In genomic region chr1:75152092-75152491, GRCh38 we compare ENCODE assay signal across 28 cellular contexts. TPM values are rescaled to one million over a fixed set of nuclear protein-coding genes. Genes with fewer than 3 reads are reported as not detected.
"Had no signal": no experiment of that assay in that cellular context is flagged by ENCODE, and none has a peak within 500 bp of the region (broad histone marks: within the 10 kb centered on the region; RNA-seq: fewer than 3 reads in every experiment).

No MANE protein-coding gene starts in this region.

- H3K9me3 ChIP-seq: stomach, suprapubic skin, testis, thoracic aorta, thyroid gland, tibial artery, tibial nerve, transverse colon, upper lobe of left lung, upper lobe of right lung, uterus, vagina had no signal

- ATAC-seq: stimulated activated effector memory CD8-positive, alpha-beta T cell treated with anti-CD3 and anti-CD28 coated beads, Interleukin-12 subunit alpha, Interleukin-12 subunit beta, amount 100 ng/mL, for 72 hours; stimulated activated memory B cell treated with anti-CD40 and anti-IgM and Interleukin-4, amounts not matched to agents 10 μg/mL and 1 μg/mL and 100 μg/mL, for 72 hours; stimulated activated naive B cell treated with anti-CD40 and anti-IgM and Interleukin-4, amounts not matched to agents 10 μg/mL and 1 μg/mL and 100 μg/mL, for 72 hours; stimulated activated naive CD8-positive, alpha-beta T cell treated with anti-CD3 and anti-CD28 coated beads, Interleukin-15, amount 100 ng/mL, for 72 hours; stimulated activated naive CD8-positive, alpha-beta T cell treated with anti-CD3 and anti-CD28 coated beads, Interleukin-15, Interleukin-2, amounts not matched to agents 100 U/mL and 50 U/mL, for 24 hours; upper lobe of right lung had no signal

- H3K4me1 ChIP-seq: stomach, suprapubic skin, testis, thyroid gland, tibial artery, tibial nerve, transverse colon, upper lobe of left lung, upper lobe of right lung, uterus, vagina had no signal

- H3K27ac ChIP-seq: stomach, suprapubic skin, testis, thoracic aorta, thyroid gland, tibial artery, tibial nerve, transverse colon, upper lobe of left lung, upper lobe of right lung, uterus, vagina had no signal

- H3K4me3 ChIP-seq: stomach, suprapubic skin, testis, thoracic aorta, thyroid gland, tibial artery, tibial nerve, transverse colon, upper lobe of left lung, upper lobe of right lung, uterus, vagina had no signal

- H3K36me3 ChIP-seq: stomach, suprapubic skin, thoracic aorta, thyroid gland, tibial artery, tibial nerve, transverse colon, upper lobe of left lung, upper lobe of right lung, uterus, vagina had no signal

- DNase-seq: stimulated activated CD4-positive, alpha-beta T cell treated with anti-CD3 and anti-CD28 coated beads, Interleukin-2, amount 100 ng/mL, for 48 hours; stimulated activated CD4-positive, alpha-beta T cell treated with anti-CD3 and anti-CD28 coated beads, Interleukin-4, amount 100 ng/mL, for 1 hour; stimulated activated CD4-positive, alpha-beta T cell treated with anti-CD3 and anti-CD28 coated beads, Interleukin-4, amount 100 ng/mL, for 24 hours; stimulated activated CD4-positive, alpha-beta T cell treated with anti-CD3 and anti-CD28 coated beads, Interleukin-4, amount 100 ng/mL, for 4 hours; stimulated activated CD8-positive, alpha-beta memory T cell treated with anti-CD3 and anti-CD28 coated beads, Interleukin-4, amount 100 ng/mL, for 48 hours; stimulated activated naive B cell treated with anti-CD40 and anti-IgM and Interleukin-4, amounts not matched to agents 10 μg/mL and 1 μg/mL and 100 μg/mL, for 72 hours; stimulated activated naive CD4-positive, alpha-beta T cell; stimulated activated naive CD4-positive, alpha-beta T cell treated with Interleukin-2 at 50 U/mL for 16 hours; stimulated activated naive CD8-positive, alpha-beta T cell treated with anti-CD3 and anti-CD28 coated beads, Interleukin-15, amount 100 ng/mL, for 72 hours; stimulated activated naive CD8-positive, alpha-beta T cell treated with anti-CD3 and anti-CD28 coated beads, Interleukin-15, Interleukin-2, amounts not matched to agents 100 U/mL and 50 U/mL, for 24 hours; stomach; substantia nigra; testis; thyroid gland; tibial artery; transverse colon; trophoblast cell; upper lobe of left lung; upper lobe of right lung; uterus had no signal

- H3K27me3 ChIP-seq: testis, thyroid gland, tibial artery, tibial nerve, upper lobe of left lung, upper lobe of right lung, uterus, vagina had no signal

- FAIRE-seq: urothelium cell line had no signal

RNA-seq across cellular contexts. Expression of gene LHX8, which starts 17.9 kb away (rescaled TPM):
- total RNA-seq: stomach, subcutaneous adipose tissue, suprapubic skin, thoracic aorta, tibial nerve, transverse colon, upper lobe of left lung, upper lobe of right lung, vagina had no signal
